Comparison of ENCODE assay signal across 13 cellular contexts in the genomic region with DNA sequence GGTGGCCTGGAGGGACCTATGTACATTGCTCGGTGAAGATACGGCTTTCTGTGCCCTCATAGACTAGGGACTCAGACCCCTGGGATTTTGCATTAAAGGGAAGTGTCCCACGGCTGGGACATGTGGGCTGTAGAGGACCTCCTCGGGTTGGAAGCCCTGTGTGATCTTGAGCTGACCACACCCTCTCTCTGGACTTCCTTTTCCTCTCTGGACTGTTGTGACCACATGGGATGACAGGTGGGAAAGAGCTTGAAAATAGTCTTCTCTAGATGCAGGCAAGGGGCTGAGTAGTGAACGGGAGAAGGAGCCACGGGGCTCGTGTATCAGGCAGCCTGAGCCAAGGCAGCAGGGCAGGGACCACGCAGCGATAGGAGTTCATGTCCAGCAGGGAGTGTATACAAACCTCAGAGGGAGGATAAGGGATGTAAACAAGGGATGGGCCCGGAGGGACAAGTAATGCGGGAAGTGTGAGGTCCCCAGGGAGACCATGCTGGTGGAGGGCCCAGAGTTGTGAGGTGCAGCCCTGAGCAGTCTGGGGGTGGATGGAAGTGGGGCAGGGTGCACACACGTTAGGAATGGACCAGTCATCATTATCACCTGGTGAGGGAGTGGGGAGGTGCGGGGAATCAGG.
"Had no signal": no experiment of that assay in that cellular context is flagged by ENCODE, and none has a peak within 500 bp of the region (broad histone marks: within the 10 kb centered on the region; RNA-seq: fewer than 3 reads in every experiment).

No MANE protein-coding gene starts in this region.

- ATAC-seq: activated CD4-positive, alpha-beta T cell treated with anti-CD3 and anti-CD28 coated beads for 36 hours; stimulated activated memory B cell treated with anti-CD40 and anti-IgM and Interleukin-4, amounts not matched to agents 10 μg/mL and 1 μg/mL and 100 μg/mL, for 72 hours had no signal

- H3K36me3 ChIP-seq: lower lobe of right lung, transverse colon had no signal

- H3K4me3 Mint-ChIP-seq: activated CD4-positive, alpha-beta memory T cell treated with anti-CD3 and anti-CD28 coated beads, Interleukin-2, amount 10 ng/mL, durations not matched to agents 7 days and 5 days; activated CD4-positive, alpha-beta T cell treated with anti-CD3 and anti-CD28 coated beads for 36 hours; activated naive CD8-positive, alpha-beta T cell treated with anti-CD3 and anti-CD28 coated beads for 36 hours; mesothelial cell of epicardium; stimulated activated memory B cell treated with anti-CD40 and anti-IgM and Interleukin-4, amounts not matched to agents 10 μg/mL and 1 μg/mL and 100 μg/mL, for 72 hours had no signal

- H3K9me3 Mint-ChIP-seq: activated CD4-positive, alpha-beta memory T cell treated with anti-CD3 and anti-CD28 coated beads, Interleukin-2, amount 10 ng/mL, durations not matched to agents 7 days and 5 days; activated naive CD8-positive, alpha-beta T cell treated with anti-CD3 and anti-CD28 coated beads for 36 hours; mesothelial cell of epicardium; stimulated activated memory B cell treated with anti-CD40 and anti-IgM and Interleukin-4, amounts not matched to agents 10 μg/mL and 1 μg/mL and 100 μg/mL, for 72 hours had no signal

- H3K4me1 ChIP-seq: transverse colon had no signal

- H3K27me3 ChIP-seq: transverse colon had no signal

- DNase-seq: activated CD4-positive, alpha-beta memory T cell treated with anti-CD3 and anti-CD28 coated beads, Interleukin-2, amount 10 ng/mL, durations not matched to agents 7 days and 5 days; activated CD4-positive, alpha-beta T cell treated with anti-CD3 and anti-CD28 coated beads for 36 hours; activated gamma-delta T cell treated with Interleukin-2 at 50 U/mL for 16 hours; activated naive CD8-positive, alpha-beta T cell treated with anti-CD3 and anti-CD28 coated beads for 36 hours; activated T-cell treated with anti-CD3 and anti-CD28 coated beads, Interleukin-2, amount 50 U/mL, for 48 hours; foreskin melanocyte; lower lobe of right lung; posterior cingulate gyrus; substantia nigra; T1000; transverse colon had no signal

- H3K27ac Mint-ChIP-seq: activated CD4-positive, alpha-beta memory T cell treated with anti-CD3 and anti-CD28 coated beads, Interleukin-2, amount 10 ng/mL, durations not matched to agents 7 days and 5 days; activated CD4-positive, alpha-beta T cell treated with anti-CD3 and anti-CD28 coated beads for 36 hours; activated naive CD8-positive, alpha-beta T cell treated with anti-CD3 and anti-CD28 coated beads for 36 hours; mesothelial cell of epicardium; stimulated activated memory B cell treated with anti-CD40 and anti-IgM and Interleukin-4, amounts not matched to agents 10 μg/mL and 1 μg/mL and 100 μg/mL, for 72 hours had no signal

- H3K4me1 Mint-ChIP-seq: activated CD4-positive, alpha-beta memory T cell treated with anti-CD3 and anti-CD28 coated beads, Interleukin-2, amount 10 ng/mL, durations not matched to agents 7 days and 5 days; activated CD4-positive, alpha-beta T cell treated with anti-CD3 and anti-CD28 coated beads for 36 hours; activated naive CD8-positive, alpha-beta T cell treated with anti-CD3 and anti-CD28 coated beads for 36 hours; mesothelial cell of epicardium had no signal

- H3K4me3 ChIP-seq: lower lobe of right lung, transverse colon had no signal

- H3K9me3 ChIP-seq: lower lobe of right lung, transverse colon had no signal

- H3K27me3 Mint-ChIP-seq: activated naive CD8-positive, alpha-beta T cell treated with anti-CD3 and anti-CD28 coated beads for 36 hours had no signal
